23 cellular contexts compared by ENCODE assay signal in genomic region chr2:20563251-20563650, GRCh38.
"Had no signal": no experiment of that assay in that cellular context is flagged by ENCODE, and none has a peak within 500 bp of the region (broad histone marks: within the 10 kb centered on the region; RNA-seq: fewer than 3 reads in every experiment).

No MANE protein-coding gene starts in this region.

- H3K36me3 ChIP-seq: breast epithelium, SJCRH30 had no signal

- H3K9me2 ChIP-seq: SK-N-SH had no signal

- H3K4me2 ChIP-seq: SK-N-SH had no signal

- H3K9me3 ChIP-seq: breast epithelium, SJCRH30, SK-N-SH had no signal

- DNase-seq: activated CD4-positive, alpha-beta memory T cell treated with anti-CD3 and anti-CD28 coated beads, Interleukin-2, amount 10 ng/mL, durations not matched to agents 7 days and 5 days; activated CD4-positive, alpha-beta T cell treated with anti-CD3 and anti-CD28 coated beads, Interleukin-2, amount 10 ng/mL, durations not matched to agents 7 days and 5 days; activated CD4-positive, CD25-positive, alpha-beta regulatory T cell; activated gamma-delta T cell treated with Interleukin-2 at 50 U/mL for 16 hours; activated naive CD4-positive, alpha-beta T cell treated with anti-CD3 and anti-CD28 coated beads, Interleukin-2, amount 10 ng/mL, durations not matched to agents 7 days and 5 days; activated naive CD8-positive, alpha-beta T cell treated with anti-CD3 and anti-CD28 coated beads for 36 hours; activated T-cell treated with anti-CD3 and anti-CD28 coated beads for 4 hours; activated T-cell treated with anti-CD3 and anti-CD28 coated beads, Interleukin-2, amount 50 U/mL, for 48 hours; anterior cingulate cortex; central memory CD4-positive, alpha-beta T cell; KG1; NCI-H1048; NCI-H1930; NCI-H345; NCI-H510A; NCI-H526 treated with DMSO at 0.1 percent for 48 hours; RPMI8226; SK-N-SH; T-helper 1 cell had no signal

- H3K4me1 ChIP-seq: breast epithelium had no signal

- H3K9ac ChIP-seq: SK-N-SH had no signal

- H3K27ac ChIP-seq: breast epithelium, SJCRH30, VCaP had no signal

- H3K4me3 ChIP-seq: breast epithelium, SJCRH30 had no signal

- ATAC-seq: Panc1 had no signal

- H3K27me3 ChIP-seq: breast epithelium, SJCRH30 had no signal
